Comparison of ENCODE assay signal across 7 cellular contexts in the genomic region with DNA sequence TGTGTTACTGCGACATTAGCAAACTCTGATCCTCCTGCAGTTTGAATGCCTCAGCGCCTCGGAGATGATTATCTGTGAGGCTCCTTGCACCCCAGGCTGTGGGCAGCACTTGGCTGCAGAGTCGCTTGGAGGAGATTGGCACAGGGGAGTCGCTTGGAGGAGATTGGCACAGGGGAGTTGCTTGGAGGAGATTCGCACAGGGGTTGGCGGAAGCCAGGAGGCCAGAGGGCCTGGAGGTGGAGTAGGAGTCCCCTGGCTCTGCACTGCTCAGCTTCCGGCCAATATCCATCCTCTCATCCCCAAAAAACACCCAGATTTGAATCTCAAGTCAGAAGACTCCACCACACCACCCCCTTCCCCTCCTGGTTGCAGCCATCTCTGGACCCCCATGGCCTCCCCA.
"Had no signal": no experiment of that assay in that cellular context is flagged by ENCODE, and none has a peak within 500 bp of the region (broad histone marks: within the 10 kb centered on the region; RNA-seq: fewer than 3 reads in every experiment).

No MANE protein-coding gene starts in this region.

- H2AFZ ChIP-seq: GM23248 had no signal

- DNase-seq: GM23248, GOT3, H7, HCEC 1CT, IMR-90, KG1 had no signal

- H3K9ac ChIP-seq: GM23248 had no signal

- H3K4me3 ChIP-seq: GM23248, K562 had no signal

- ATAC-seq: K562 had no signal

- H3K27ac ChIP-seq: GM23248 had no signal
